Comparison of ENCODE assay signal across 20 cellular contexts in the genomic region with DNA sequence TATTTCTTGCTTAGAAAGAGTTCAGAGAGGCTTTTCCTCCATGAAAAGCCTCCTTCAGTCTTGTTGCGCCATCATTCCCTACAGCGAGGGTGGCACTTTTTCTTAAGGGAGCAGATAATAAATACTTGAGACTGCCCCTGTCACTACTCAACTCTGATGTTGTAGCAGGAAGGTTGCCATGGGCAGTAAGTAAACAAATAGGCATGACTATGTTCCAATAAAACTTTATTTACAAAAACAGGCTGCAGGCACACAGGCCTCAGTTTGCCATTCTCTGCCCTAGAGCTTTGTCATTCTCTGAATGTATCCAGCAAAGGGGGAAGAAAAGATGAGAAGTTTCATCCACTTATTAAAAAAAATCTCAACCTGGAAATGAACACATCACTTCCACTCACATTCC.
"Had no signal": no experiment of that assay in that cellular context is flagged by ENCODE, and none has a peak within 500 bp of the region (broad histone marks: within the 10 kb centered on the region; RNA-seq: fewer than 3 reads in every experiment).

No MANE protein-coding gene starts in this region.

- H3K9me3 Mint-ChIP-seq: activated T-cell treated with anti-CD3 and anti-CD28 coated beads, Interleukin-2, amount 50 U/mL, for 24 hours; brain had no signal

- H3K4me1 Mint-ChIP-seq: activated CD4-positive, alpha-beta T cell treated with anti-CD3 and anti-CD28 coated beads, Interleukin-2, amount 10 ng/mL, durations not matched to agents 7 days and 5 days had no signal

- H3K27ac Mint-ChIP-seq: activated CD4-positive, alpha-beta T cell treated with anti-CD3 and anti-CD28 coated beads, Interleukin-2, amount 10 ng/mL, durations not matched to agents 7 days and 5 days; activated CD8-positive, alpha-beta T cell treated with anti-CD3 and anti-CD28 coated beads, Interleukin-2, amount 10 ng/mL, durations not matched to agents 7 days and 5 days; activated T-cell treated with anti-CD3 and anti-CD28 coated beads, Interleukin-2, amount 50 U/mL, for 24 hours; activated T-helper 2 cell treated with anti-CD3 and anti-CD28 coated beads, Interferon-gamma antibody, Interleukin-2, Interleukin-4, amounts not matched to agents 10 μg/mL and 5 μg/mL and 100 μg/mL, durations not matched to agents 14 hours and 24 hours and 36 hours; brain; natural killer cell treated with Interleukin-12 subunit alpha and Interleukin-12 subunit beta and Interleukin-15 and Interleukin-18, amount 100 ng/mL, for 72 hours; stimulated activated naive CD8-positive, alpha-beta T cell treated with anti-CD3 and anti-CD28 coated beads, Interleukin-15, Interleukin-2, amounts not matched to agents 100 ng/mL and 50 ng/mL, for 24 hours had no signal

- H3K27me3 ChIP-seq: gastrocnemius medialis, heart right ventricle, neutrophil, tibial nerve, vagina had no signal

- H3K36me3 ChIP-seq: gastrocnemius medialis, neutrophil, tibial nerve, vagina had no signal

- H3K4me3 Mint-ChIP-seq: activated CD4-positive, alpha-beta T cell treated with anti-CD3 and anti-CD28 coated beads, Interleukin-2, amount 10 ng/mL, durations not matched to agents 7 days and 5 days; activated CD8-positive, alpha-beta T cell treated with anti-CD3 and anti-CD28 coated beads, Interleukin-2, amount 10 ng/mL, durations not matched to agents 7 days and 5 days; activated T-cell treated with anti-CD3 and anti-CD28 coated beads, Interleukin-2, amount 50 U/mL, for 24 hours; brain; natural killer cell treated with Interleukin-12 subunit alpha and Interleukin-12 subunit beta and Interleukin-15 and Interleukin-18, amount 100 ng/mL, for 72 hours; stimulated activated naive CD8-positive, alpha-beta T cell treated with anti-CD3 and anti-CD28 coated beads, Interleukin-15, Interleukin-2, amounts not matched to agents 100 ng/mL and 50 ng/mL, for 24 hours had no signal

- H3K9me3 ChIP-seq: gastrocnemius medialis, heart right ventricle, neutrophil, tibial nerve, vagina had no signal

- DNase-seq: activated CD4-positive, alpha-beta T cell treated with anti-CD3 and anti-CD28 coated beads, Interleukin-2, amount 10 ng/mL, durations not matched to agents 7 days and 5 days; activated CD4-positive, CD25-positive, alpha-beta regulatory T cell; activated CD8-positive, alpha-beta T cell treated with anti-CD3 and anti-CD28 coated beads, Interleukin-2, amount 10 ng/mL, durations not matched to agents 7 days and 5 days; activated naive CD4-positive, alpha-beta T cell treated with Interleukin-2 at 50 U/mL for 16 hours; activated T-cell treated with anti-CD3 and anti-CD28 coated beads, Interleukin-2, amount 50 U/mL, for 24 hours; anterior cingulate cortex; cortex of kidney; effector CD4-positive, alpha-beta T cell; gastrocnemius medialis; heart right ventricle; retina; T-helper 1 cell; T-helper 9 cell had no signal

- H3K4me1 ChIP-seq: gastrocnemius medialis had no signal

- H3K27ac ChIP-seq: gastrocnemius medialis, neutrophil, tibial nerve, vagina had no signal

- H3K27me3 Mint-ChIP-seq: activated CD4-positive, alpha-beta T cell treated with anti-CD3 and anti-CD28 coated beads, Interleukin-2, amount 10 ng/mL, durations not matched to agents 7 days and 5 days; stimulated activated naive CD8-positive, alpha-beta T cell treated with anti-CD3 and anti-CD28 coated beads, Interleukin-15, Interleukin-2, amounts not matched to agents 100 ng/mL and 50 ng/mL, for 24 hours had no signal

- H3K36me3 Mint-ChIP-seq: brain; natural killer cell treated with Interleukin-12 subunit alpha and Interleukin-12 subunit beta and Interleukin-15 and Interleukin-18, amount 100 ng/mL, for 72 hours had no signal

- H3K4me3 ChIP-seq: gastrocnemius medialis, heart right ventricle, tibial nerve, vagina had no signal

- ATAC-seq: activated CD8-positive, alpha-beta T cell treated with anti-CD3 and anti-CD28 coated beads, Interleukin-2, amount 10 ng/mL, durations not matched to agents 7 days and 5 days; gastrocnemius medialis; heart right ventricle; natural killer cell treated with Interleukin-12 subunit alpha and Interleukin-12 subunit beta and Interleukin-15 and Interleukin-18, amount 100 ng/mL, for 72 hours had no signal
